In the genomic region with DNA sequence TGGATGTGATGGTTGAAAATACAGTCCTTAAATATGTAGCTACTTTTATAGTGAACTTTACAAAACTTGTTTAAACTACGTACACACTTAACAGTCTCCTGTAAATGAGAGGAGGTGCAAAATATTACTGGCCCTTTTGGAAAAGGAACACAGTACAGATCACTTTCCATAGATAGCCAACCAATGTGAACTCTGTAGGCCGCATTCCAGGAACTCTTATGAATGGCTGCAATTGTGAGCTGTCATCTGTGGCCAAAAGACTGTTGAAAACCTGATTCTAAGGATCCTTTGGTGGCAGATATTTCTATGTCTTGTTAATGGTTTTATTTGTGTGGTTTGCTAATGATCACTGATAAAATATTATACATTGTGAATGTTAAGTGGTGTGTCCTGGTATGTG, we compare ENCODE assay signal across 8 cellular contexts. TPM values are rescaled to one million over a fixed set of nuclear protein-coding genes. Genes with fewer than 3 reads are reported as not detected.
DNase-seq lines count a peak whose midpoint lies in the region; ATAC-seq, FAIRE-seq and TF ChIP-seq lines count a peak whose summit lies in the region.

No MANE protein-coding gene starts in this region.

- H3K4me1 ChIP-seq in HepG2 (ENCODE audit: insufficient read depth, low read length) (peaks cover 38% of the 10 kb centered on the region), right lobe of liver (peaks cover 0 to 35% (median 9%) of the 10 kb centered on the region in 4 donors), stomach smooth muscle (ENCODE audit: control insufficient read depth, insufficient read depth, low read length) (no peaks in the 10 kb centered on the region)

- FAIRE-seq in HepG2 (lab: Jason Lieb, UNC): peak; percentile 68

- CTCF ChIA-PET in HepG2 (lab: Yijun Ruan, JAX; ENCODE audit: low intra/inter-chr PET ratio, low total read pairs): no interaction called here

- no peaks in the 10 kb centered on the region for H3K9me3 Mint-ChIP-seq in activated T-helper 2 cell treated with anti-CD3 and anti-CD28 coated beads, Interferon-gamma antibody, Interleukin-2, Interleukin-4, amounts not matched to agents 10 μg/mL and 5 μg/mL and 100 μg/mL, durations not matched to agents 14 hours and 24 hours and 36 hours

- peak; percentile 26 for ATAC-seq in HepG2
- no peak for ATAC-seq in right lobe of liver
- no peak for ATAC-seq in GM19328 (IDR thresholded peaks at IDR 0.05; ENCODE audit: unreplicated experiment)
- ATAC-seq in GM19351 (IDR thresholded peaks at IDR 0.05; ENCODE audit: unreplicated experiment): no peak

- no TSS peak for BruUV-seq in HepG2 (replicated peaks; lab: Mats Ljungman, UMichigan)

- H3K27ac ChIP-seq in HepG2 (ENCODE audit: extremely low read length, insufficient read depth, low read length) (no peak overlapping the region), right lobe of liver (no peak overlapping the region), stomach smooth muscle (ENCODE audit: low read length) (no peak overlapping the region)

- no peak overlapping the region; the same call in 1 of the 2 replicates for H3K9ac ChIP-seq in HepG2 (ENCODE audit: insufficient read depth, low read depth, low read length)
- no peak overlapping the region for H3K9ac ChIP-seq in stomach smooth muscle (ENCODE audit: low read length in 2 of 2)

- POLR2A ChIA-PET in HepG2 (lab: Yijun Ruan, JAX): no interaction called here

- no peaks in the 10 kb centered on the region for H3K27me3 Mint-ChIP-seq in activated T-helper 2 cell treated with anti-CD3 and anti-CD28 coated beads, Interferon-gamma antibody, Interleukin-2, Interleukin-4, amounts not matched to agents 10 μg/mL and 5 μg/mL and 100 μg/mL, durations not matched to agents 14 hours and 24 hours and 36 hours (ENCODE audit: low read depth)

- H3K27me3 ChIP-seq in HepG2 (ENCODE audit: control insufficient read depth in 1 of 2, insufficient read depth in 2 of 2, low read length in 2 of 2) (no peaks in the 10 kb centered on the region; a peak in 1 of 5 replicates), right lobe of liver (no peaks in the 10 kb centered on the region), stomach smooth muscle (ENCODE audit: control insufficient read depth in 1 of 2, insufficient read depth in 2 of 2, low read length in 2 of 2) (no peaks in the 10 kb centered on the region)

- in situ Hi-C loops in HepG2 (cut with HindIII; ENCODE audit: extremely low pct_ligation_motif_present, low pct_unique_long_range_greater_than_20kb): no loop called here

- intact Hi-C loops in HepG2 (cut with micrococcal nuclease; ENCODE audit: unreplicated experiment): loop anchor here (1.0 to 10.0 kb wide), 5 partner anchors 33 to 479 kb away; a partner anchor contains a TSS
- intact Hi-C loops in right lobe of liver (cut with DNase I): loop anchor here in 1 of 2 donors (5.0 kb wide), 1 partner anchor 83 kb away; no protein-coding TSS in a partner anchor
- intact Hi-C loops in activated T-helper 2 cell treated with anti-CD3 and anti-CD28 coated beads, Interferon-gamma antibody, Interleukin-2, Interleukin-4, amounts not matched to agents 10 μg/mL and 5 μg/mL and 100 μg/mL, durations not matched to agents 14 hours and 24 hours and 36 hours (cut with micrococcal nuclease): loop anchor here (5.0 to 10.0 kb wide), 5 partner anchors 33 to 891 kb away; a partner anchor contains a TSS

- H3K9me3 ChIP-seq in HepG2 (ENCODE audit: low read length): no peaks in the 10 kb centered on the region
- H3K9me3 ChIP-seq in right lobe of liver: no peaks in the 10 kb centered on the region
- H3K9me3 ChIP-seq in stomach smooth muscle (ENCODE audit: control insufficient read depth in 2 of 2, low read length in 2 of 2): no peaks in the 10 kb centered on the region

- peaks cover 66% of the 10 kb centered on the region for H3K36me3 Mint-ChIP-seq in activated T-helper 2 cell treated with anti-CD3 and anti-CD28 coated beads, Interferon-gamma antibody, Interleukin-2, Interleukin-4, amounts not matched to agents 10 μg/mL and 5 μg/mL and 100 μg/mL, durations not matched to agents 14 hours and 24 hours and 36 hours (ENCODE audit: low read depth)

- no peak for TF ChIP-seq POLR2A in HepG2 (IDR thresholded peaks at IDR 0.05; ENCODE audit: insufficient read depth in 1 of 2, low read depth in 2 of 2, low read length in 2 of 2)
- no peak for TF ChIP-seq POLR2A in right lobe of liver (IDR thresholded peaks at IDR 0.05)

- peaks cover 100% of the 10 kb centered on the region for H3K79me2 ChIP-seq in HepG2 (ENCODE audit: insufficient read depth, low read length)

- H3K4me3 ChIP-seq in HepG2 (replicated peaks in 1 of 3; ENCODE audit: insufficient read depth in 1 of 3, low read depth in 2 of 3, low read length in 3 of 3): peak overlapping the region; percentile 89 to 97 (median 90); a peak in 5 of 6 replicates
- peak overlapping the region in 1 of 3 donors; percentile 86 for H3K4me3 ChIP-seq in right lobe of liver
- H3K4me3 ChIP-seq in stomach smooth muscle (ENCODE audit: low read length in 2 of 2): peak overlapping the region; percentile 23 to 48

- peaks cover 69% of the 10 kb centered on the region for H4K20me1 ChIP-seq in HepG2 (ENCODE audit: insufficient read depth, low read length)

- WGBS in HepG2 (ENCODE audit: low lambda C conversion rate): 7% methylated on average over 2 of the region's 2 CpGs
- WGBS in right lobe of liver (ENCODE audit: insufficient coverage, low coverage, low lambda C conversion rate, missing lambda C conversion rate): 42% methylated on average over 2 of the region's 2 CpGs

- 0 out of 5 replicates have a peak, but pooled peaks cover 1 to 12% of the 10 kb centered on the region in 2 experiments for H3K36me3 ChIP-seq in HepG2 (replicated peaks in 1 of 2; ENCODE audit: control insufficient read depth in 1 of 2, insufficient read depth in 2 of 2, low read length in 2 of 2)
- H3K36me3 ChIP-seq in right lobe of liver: no peaks in the 10 kb centered on the region
- H3K36me3 ChIP-seq in stomach smooth muscle (ENCODE audit: control insufficient read depth in 2 of 2, insufficient read depth in 2 of 2, low read length in 2 of 2): no peaks in the 10 kb centered on the region

- no peak for TF ChIP-seq RAD21 in HepG2 (CRISPR knock-in tag; IDR thresholded peaks at IDR 0.05)

- H3K27ac Mint-ChIP-seq in activated T-helper 2 cell treated with anti-CD3 and anti-CD28 coated beads, Interferon-gamma antibody, Interleukin-2, Interleukin-4, amounts not matched to agents 10 μg/mL and 5 μg/mL and 100 μg/mL, durations not matched to agents 14 hours and 24 hours and 36 hours: no peak overlapping the region

- peaks cover 56% of the 10 kb centered on the region for H3K4me1 Mint-ChIP-seq in activated T-helper 2 cell treated with anti-CD3 and anti-CD28 coated beads, Interferon-gamma antibody, Interleukin-2, Interleukin-4, amounts not matched to agents 10 μg/mL and 5 μg/mL and 100 μg/mL, durations not matched to agents 14 hours and 24 hours and 36 hours (ENCODE audit: low read depth)

- H3K4me3 Mint-ChIP-seq in activated T-helper 2 cell treated with anti-CD3 and anti-CD28 coated beads, Interferon-gamma antibody, Interleukin-2, Interleukin-4, amounts not matched to agents 10 μg/mL and 5 μg/mL and 100 μg/mL, durations not matched to agents 14 hours and 24 hours and 36 hours (ENCODE audit: low read depth): peak overlapping the region; percentile 45

- peak; percentile 76 for DNase-seq in HepG2 (ENCODE audit: low spot score)
- DNase-seq in right lobe of liver: no peak
- no peak for DNase-seq in activated T-helper 2 cell treated with anti-CD3 and anti-CD28 coated beads, Interferon-gamma antibody, Interleukin-2, Interleukin-4, amounts not matched to agents 10 μg/mL and 5 μg/mL and 100 μg/mL, durations not matched to agents 14 hours and 24 hours and 36 hours (ENCODE audit: low spot score)
- DNase-seq in hypothalamus (lab: John Stamatoyannopoulos, UW): peak in 26 of 51 donors; percentile 0 to 61 (median 28)
- DNase-seq in OCI-M2 (lab: John Stamatoyannopoulos, UW; ENCODE audit: unreplicated experiment): no peak

- peak overlapping the region; percentile 89 for H3K4me2 ChIP-seq in HepG2 (ENCODE audit: low read depth, low read length)

- TF ChIP-seq EP300 in HepG2 (IDR thresholded peaks at IDR 0.05; ENCODE audit: low read depth in 2 of 2, low read length in 2 of 2) (no peak), HepG2 (CRISPR knock-in tag; IDR thresholded peaks at IDR 0.05; ENCODE audit: borderline replicate concordance) (no peak)

- no peak overlapping the region for H2AFZ ChIP-seq in HepG2 (ENCODE audit: low read length)

- TF ChIP-seq CTCF in HepG2 (CRISPR knock-in tag; IDR thresholded peaks at IDR 0.05) (no peak), right lobe of liver (IDR thresholded peaks at IDR 0.05) (no peak)

TF ChIP-seq in HepG2, 621 proteins besides CTCF, POLR2A, EP300 and RAD21 (continues in another document):
- TF ChIP-seq SIX4 (CRISPR knock-in tag; IDR thresholded peaks at IDR 0.05) (no peak), ZNF232 (CRISPR knock-in tag; IDR thresholded peaks at IDR 0.05; ENCODE audit: borderline replicate concordance) (no peak), ZNF205 (CRISPR knock-in tag; IDR thresholded peaks at IDR 0.05) (no peak)

RNA-seq across cellular contexts. Expression of a gene that starts 6.2 kb away (rescaled TPM):
- total RNA-seq in HepG2 (2016; rRNA removed; fragmentation: Illumina TruSeq; extraction: Trizol): 8.2 and 11.5 TPM in 2 replicates
- 0.79 and 0.81 TPM in 2 replicates for total RNA-seq in HepG2 (2016; cell fraction: cytosol; rRNA removed; fragmentation: Illumina TruSeq; extraction: Trizol; ENCODE audit: low read depth)
- 7.1 and 9.7 TPM in 2 replicates for total RNA-seq in HepG2 (2016; cell fraction: insoluble cytoplasmic fraction; rRNA removed; fragmentation: Illumina TruSeq; extraction: Trizol)
- total RNA-seq in HepG2 (2016; cell fraction: membrane; rRNA removed; fragmentation: Illumina TruSeq; extraction: Trizol): 3.6 TPM in 2 replicates
- 16.7 and 18.7 TPM in 2 replicates for total RNA-seq in HepG2 (2016; cell fraction: nucleus; rRNA removed; fragmentation: Illumina TruSeq; extraction: Trizol)
- polyA plus RNA-seq in HepG2 (2011; rRNA removed): 4.6 and 5.5 TPM in 2 replicates
- polyA plus RNA-seq in HepG2 (2011; cell fraction: cytosol; rRNA removed): 1.6 and 2.1 TPM in 2 replicates
- 4.8 and 5.0 TPM in 2 replicates for polyA plus RNA-seq in HepG2 (2011; cell fraction: nucleus; rRNA removed)
- polyA plus RNA-seq in HepG2 (2012): 9.0 and 10.8 TPM in 2 replicates
- polyA plus RNA-seq in HepG2 (2016; cell fraction: cytosol; fragmentation: Illumina TruSeq; extraction: Trizol; ENCODE audit: low read depth): 0.38 and 0.61 TPM in 2 replicates
- polyA plus RNA-seq in HepG2 (2016; cell fraction: insoluble cytoplasmic fraction; fragmentation: Illumina TruSeq; extraction: Trizol; ENCODE audit: low read depth): 11.1 and 16.7 TPM in 2 replicates
- 2.5 and 3.1 TPM in 2 replicates for polyA plus RNA-seq in HepG2 (2016; cell fraction: membrane; fragmentation: Illumina TruSeq; extraction: Trizol; ENCODE audit: low read depth)
- polyA plus RNA-seq in HepG2 (2016; cell fraction: nucleus; fragmentation: Illumina TruSeq; extraction: Trizol; ENCODE audit: insufficient read depth, low read depth): 24.7 and 29.1 TPM in 2 replicates
- polyA minus RNA-seq in HepG2 (2011; rRNA and poly(A)+ RNA removed; ENCODE audit: low replicate concordance): 5.0 and 13.7 TPM in 2 replicates
- 10.4 and 11.1 TPM in 2 replicates for polyA minus RNA-seq in HepG2 (2011; cell fraction: cytosol; rRNA and poly(A)+ RNA removed)
- 44.8 and 57.3 TPM in 2 replicates for polyA minus RNA-seq in HepG2 (2011; cell fraction: nucleus; rRNA and poly(A)+ RNA removed)
- total RNA-seq in right lobe of liver: 10 to 100 TPM; 10.3 to 30.4 (median 13.2) TPM
- 20.3 and 21.3 TPM in 2 replicates for total RNA-seq in activated T-helper 2 cell treated with anti-CD3 and anti-CD28 coated beads, Interferon-gamma antibody, Interleukin-2, Interleukin-4, amounts not matched to agents 10 μg/mL and 5 μg/mL and 100 μg/mL, durations not matched to agents 14 hours and 24 hours and 36 hours

Comparison
In these comparisons a context has a peak if more than half of its experiments do, and no peak if none do; other contexts are left out.
1. DNase-seq: peak in HepG2 (single experiment) and hypothalamus (26 of 51); none in right lobe of liver (0 of 3), activated T-helper 2 cell treated with anti-CD3 and anti-CD28 coated beads, Interferon-gamma antibody, Interleukin-2, Interleukin-4, amounts not matched to agents 10 μg/mL and 5 μg/mL and 100 μg/mL, durations not matched to agents 14 hours and 24 hours and 36 hours (single experiment) and OCI-M2 (single experiment).